ENCODE assay signal across 18 cellular contexts in genomic region chr4:74501579-74501978, GRCh38. TPM values are rescaled to one million over a fixed set of nuclear protein-coding genes. Genes with fewer than 3 reads are reported as not detected.
DNase-seq lines count a peak whose midpoint lies in the region; FAIRE-seq and TF ChIP-seq lines count a peak whose summit lies in the region.
"Had no signal": no experiment of that assay in that cellular context is flagged by ENCODE, and none has a peak within 500 bp of the region (broad histone marks: within the 10 kb centered on the region; RNA-seq: fewer than 3 reads in every experiment).

No MANE protein-coding gene starts in this region.

- DNase-seq in AG09319 (ENCODE audit: extremely low read depth, low read depth) (peak; percentile 44), HTR-8/SVneo (ENCODE audit: insufficient read length, low spot score) (peak; percentile 10), mammary epithelial cell (peak; percentile 81), kidney glomerular epithelial cell (lab: John Stamatoyannopoulos, UW) (peak; percentile 66), G401 (ENCODE audit: low spot score) (no peak), DMS114 treated with DMSO at 0.1 percent for 48 hours (lab: John Stamatoyannopoulos, UW; ENCODE audit: unreplicated experiment) (no peak), DMS79 treated with DMSO at 0.1 percent for 48 hours (lab: John Stamatoyannopoulos, UW) (no peak), NCI-H2196 (lab: John Stamatoyannopoulos, UW; ENCODE audit: unreplicated experiment) (no peak)
- DNase-seq: activated CD8-positive, alpha-beta memory T cell treated with anti-CD3 and anti-CD28 coated beads, Interleukin-2, amount 10 ng/mL, durations not matched to agents 7 days and 5 days; activated naive CD4-positive, alpha-beta T cell treated with Interleukin-2 at 50 U/mL for 16 hours; cerebellar nuclear complex; erythroblast; ovary; stimulated activated CD8-positive, alpha-beta memory T cell treated with anti-CD3 and anti-CD28 coated beads, Interleukin-4, amount 100 ng/mL, for 48 hours; upper lobe of right lung; WERI-Rb-1 had no signal

- intact Hi-C loops in mammary epithelial cell (cut with micrococcal nuclease): no loop called here

- FAIRE-seq in HTR-8/SVneo (lab: Jason Lieb, UNC): no peak

- H3K4me3 ChIP-seq in mammary epithelial cell (replicated peaks in 1 of 3; ENCODE audit: insufficient read depth in 1 of 3, low read depth in 2 of 3, low read length in 3 of 3): no peak overlapping the region
- H3K4me3 ChIP-seq: HAP-1, ovary, upper lobe of right lung had no signal

- no peaks in the 10 kb centered on the region for H3K27me3 ChIP-seq in mammary epithelial cell (ENCODE audit: insufficient read depth, low read length)
- H3K27me3 ChIP-seq: upper lobe of right lung had no signal

- peak overlapping the region; percentile 48 for H3K4me2 ChIP-seq in mammary epithelial cell (ENCODE audit: insufficient read depth, low read depth, low read length)

- 47% methylated on average over 1 of the region's 1 CpG for WGBS in mammary epithelial cell (ENCODE audit: low coverage, missing lambda C conversion rate)

- TF ChIP-seq CTCF in AG09319 (IDR thresholded peaks at IDR 0.05; ENCODE audit: low read depth, low read length) (no peak), mammary epithelial cell (conservative IDR thresholded peaks at IDR 0.05 in 1 of 2, IDR thresholded peaks at IDR 0.05 in 1 of 2; ENCODE audit: extremely low read depth in 1 of 2, insufficient read depth in 1 of 2, low read depth in 1 of 2, low read length in 2 of 2) (no peak)

- dilution Hi-C loops in mammary epithelial cell (cut with HindIII; ENCODE audit: low sequenced_read_pairs): no loop called here

- no TSS peak for BruUV-seq in mammary epithelial cell (replicated peaks; lab: Mats Ljungman, UMichigan)

- no peak overlapping the region for H2AFZ ChIP-seq in mammary epithelial cell (ENCODE audit: low read depth, low read length)

- in situ Hi-C loops in mammary epithelial cell (cut with MboI; ENCODE audit: low sequenced_read_pairs in 2 of 2) (loop anchor here in 1 of 2 donors (10.0 kb wide), 1 partner anchor 47 kb away; no protein-coding TSS in a partner anchor), G401 (cut with HindIII; ENCODE audit: low sequenced_read_pairs) (no loop called here)

- no peaks in the 10 kb centered on the region for H3K36me3 ChIP-seq in mammary epithelial cell (ENCODE audit: insufficient read depth, low read length)
- H3K36me3 ChIP-seq: HAP-1, ovary, upper lobe of right lung, WERI-Rb-1 had no signal

- no peaks in the 10 kb centered on the region for H3K9me3 ChIP-seq in mammary epithelial cell (replicated peaks; ENCODE audit: insufficient read depth, low read length)
- H3K9me3 ChIP-seq: HAP-1, ovary, upper lobe of right lung had no signal

- CTCF ChIA-PET in mammary epithelial cell (lab: Charles Lee; ENCODE audit: low non-redundant PET): interaction anchor here (0.7 kb wide), 1 partner anchor 271 kb away, joined by 3 read pairs; no protein-coding TSS in a partner anchor

- no peaks in the 10 kb centered on the region for H3K79me2 ChIP-seq in mammary epithelial cell (ENCODE audit: insufficient read depth, low read length)

- peak overlapping the region; percentile 40 for H3K27ac ChIP-seq in mammary epithelial cell (ENCODE audit: insufficient read depth, low read depth, low read length)
- H3K27ac ChIP-seq: C4-2B, ovary, upper lobe of right lung, WERI-Rb-1 had no signal

- H4K20me1 ChIP-seq in mammary epithelial cell (ENCODE audit: insufficient read depth, low read length): no peaks in the 10 kb centered on the region

- peaks cover 48% of the 10 kb centered on the region for H3K4me1 ChIP-seq in mammary epithelial cell (ENCODE audit: insufficient read depth, low read length)
- H3K4me1 ChIP-seq: HAP-1 had no signal

- H3K9ac ChIP-seq in mammary epithelial cell (ENCODE audit: insufficient read depth, low read length): no peak overlapping the region

RNA-seq across cellular contexts. Expression of gene AREG, which starts 56.6 kb away (rescaled TPM):
- total RNA-seq in mammary epithelial cell: 1,000 to 10,000 TPM in 1 of 2 donors, 100 to 1,000 TPM in 1; 540 to 2,145 TPM
- polyA plus RNA-seq in mammary epithelial cell: 1,137 TPM
- 894 TPM for polyA minus RNA-seq in mammary epithelial cell
- not detected in 2 replicates for total RNA-seq in G401 (2014; rRNA removed; shearing (Covaris generic))

Comparison
In these comparisons a context has a peak if more than half of its experiments do, and no peak if none do; other contexts are left out.
1. DNase-seq: peak in AG09319 (single experiment), HTR-8/SVneo (single experiment), mammary epithelial cell (single experiment) and kidney glomerular epithelial cell (single experiment); none in G401 (single experiment), DMS114 treated with DMSO at 0.1 percent for 48 hours (single experiment), DMS79 treated with DMSO at 0.1 percent for 48 hours (single experiment) and NCI-H2196 (single experiment).
2. RNA of gene AREG, which starts 56.6 kb away (total RNA-seq): 540 to 2,145 TPM in mammary epithelial cell; not detected in G401; every median in the first group is over 100 times any median in the second.